ENCODE assay signal across 1 cellular context in genomic region chr20:63836335-63837133, GRCh38.
TF ChIP-seq lines count a peak whose summit lies in the region.

No MANE protein-coding gene starts in this region.

TF ChIP-seq in HepG2, 621 proteins besides CTCF, POLR2A, EP300 and RAD21:
- TF ChIP-seq SALL1 (CRISPR knock-in tag; IDR thresholded peaks at IDR 0.05) (no peak), ZNF687 (CRISPR knock-in tag; IDR thresholded peaks at IDR 0.05) (peak; percentile 31), PHF5A (CRISPR knock-in tag; IDR thresholded peaks at IDR 0.05; ENCODE audit: low read depth, unreplicated experiment) (no peak), ZNF749 (CRISPR knock-in tag; IDR thresholded peaks at IDR 0.05; ENCODE audit: borderline replicate concordance) (no peak), ZNF576 (CRISPR knock-in tag; IDR thresholded peaks at IDR 0.05) (0 out of 2 replicates have a peak, but pooled peaks have one; percentile 45), ELK4 (CRISPR knock-in tag; IDR thresholded peaks at IDR 0.05; ENCODE audit: borderline replicate concordance) (no peak), CHCHD3 (CRISPR knock-in tag; IDR thresholded peaks at IDR 0.05) (no peak), ZNF546 (CRISPR knock-in tag; conservative IDR thresholded peaks at IDR 0.05) (no peak), ZNF142 (CRISPR knock-in tag; IDR thresholded peaks at IDR 0.05) (no peak), ZSCAN25 (CRISPR knock-in tag; IDR thresholded peaks at IDR 0.05) (peak; percentile 94), AHR (CRISPR knock-in tag; IDR thresholded peaks at IDR 0.05) (0 out of 2 replicates have a peak, but pooled peaks have one; percentile 1)
